Comparison of ENCODE assay signal across 14 cellular contexts in genomic region chr3:119098006-119098405, GRCh38. TPM values are rescaled to one million over a fixed set of nuclear protein-coding genes. Genes with fewer than 3 reads are reported as not detected.
"Had no signal": no experiment of that assay in that cellular context is flagged by ENCODE, and none has a peak within 500 bp of the region (broad histone marks: within the 10 kb centered on the region; RNA-seq: fewer than 3 reads in every experiment).

No MANE protein-coding gene starts in this region.

- H3K4me3 ChIP-seq: MG63 had no signal

- H3K36me3 ChIP-seq: MG63 had no signal

- H3K27me3 ChIP-seq: MG63 had no signal

- H3K9me3 ChIP-seq: MG63 had no signal

- DNase-seq: MG63, MV-4-11, NCI-H1048, NCI-H1436 treated with DMSO at 0.1 percent for 48 hours, NCI-H187 treated with DMSO at 0.1 percent for 48 hours, NCI-H2081 treated with DMSO at 0.1 percent for 48 hours, NCI-H2107, NCI-H226, NCI-H510A, NCI-H524 treated with DMSO at 0.1 percent for 48 hours had no signal

RNA-seq across cellular contexts. Expression of gene TEX55, which starts 48.0 kb away (rescaled TPM):
- total RNA-seq: LHCN-M2, M059J, MCF 10A, NCI-H460 had no signal
